ENCODE assay signal across 23 cellular contexts in the genomic region with DNA sequence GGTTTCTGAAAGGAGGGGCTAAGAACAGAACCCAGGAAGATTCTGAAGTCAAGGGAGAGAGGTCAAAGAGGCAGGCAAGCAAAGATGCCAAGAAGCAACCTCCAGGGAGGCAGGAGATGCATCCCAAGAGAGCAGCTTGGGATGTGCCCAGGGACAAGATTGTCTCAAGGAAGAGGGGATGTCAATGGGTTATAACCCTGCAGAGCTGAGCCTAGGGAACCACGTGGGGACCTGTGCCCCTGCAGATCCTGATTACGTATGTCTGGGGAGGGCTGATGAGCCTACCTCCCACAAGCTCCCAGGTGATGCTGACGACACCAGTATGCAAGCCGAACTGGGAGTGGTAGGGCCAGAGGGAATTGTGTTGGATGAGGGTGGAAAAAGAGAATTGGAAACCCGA.
"Had no signal": no experiment of that assay in that cellular context is flagged by ENCODE, and none has a peak within 500 bp of the region (broad histone marks: within the 10 kb centered on the region; RNA-seq: fewer than 3 reads in every experiment).

No MANE protein-coding gene starts in this region.

- H3K36me3 ChIP-seq: SJSA1 had no signal

- H3K9me3 ChIP-seq: SJSA1 had no signal

- H3K9ac ChIP-seq: KMS-11 had no signal

- DNase-seq: IMR-90, Kasumi-1, MM.1S, NCI-H1092 treated with DMSO at 0.1 percent for 48 hours, NCI-H1436, NCI-H187, NCI-H2029, NCI-H2081 treated with DMSO at 0.1 percent for 48 hours, NCI-H2171, NCI-H226, NCI-H446, NCI-H510A, NCI-H524 treated with DMSO at 0.1 percent for 48 hours, NCI-H69, NCI-H774, Right ventricle myocardium superior, RPMI8226, SIG-M5, SW 1271 had no signal

- ATAC-seq: HepG2 had no signal

- H3K4me1 ChIP-seq: SJSA1 had no signal

- H3K4me2 ChIP-seq: KMS-11 had no signal

- H3K27ac ChIP-seq: KMS-11, SJSA1, SK-N-MC had no signal

- H3K4me3 ChIP-seq: SJSA1, SK-N-MC had no signal
